In the genomic region with DNA sequence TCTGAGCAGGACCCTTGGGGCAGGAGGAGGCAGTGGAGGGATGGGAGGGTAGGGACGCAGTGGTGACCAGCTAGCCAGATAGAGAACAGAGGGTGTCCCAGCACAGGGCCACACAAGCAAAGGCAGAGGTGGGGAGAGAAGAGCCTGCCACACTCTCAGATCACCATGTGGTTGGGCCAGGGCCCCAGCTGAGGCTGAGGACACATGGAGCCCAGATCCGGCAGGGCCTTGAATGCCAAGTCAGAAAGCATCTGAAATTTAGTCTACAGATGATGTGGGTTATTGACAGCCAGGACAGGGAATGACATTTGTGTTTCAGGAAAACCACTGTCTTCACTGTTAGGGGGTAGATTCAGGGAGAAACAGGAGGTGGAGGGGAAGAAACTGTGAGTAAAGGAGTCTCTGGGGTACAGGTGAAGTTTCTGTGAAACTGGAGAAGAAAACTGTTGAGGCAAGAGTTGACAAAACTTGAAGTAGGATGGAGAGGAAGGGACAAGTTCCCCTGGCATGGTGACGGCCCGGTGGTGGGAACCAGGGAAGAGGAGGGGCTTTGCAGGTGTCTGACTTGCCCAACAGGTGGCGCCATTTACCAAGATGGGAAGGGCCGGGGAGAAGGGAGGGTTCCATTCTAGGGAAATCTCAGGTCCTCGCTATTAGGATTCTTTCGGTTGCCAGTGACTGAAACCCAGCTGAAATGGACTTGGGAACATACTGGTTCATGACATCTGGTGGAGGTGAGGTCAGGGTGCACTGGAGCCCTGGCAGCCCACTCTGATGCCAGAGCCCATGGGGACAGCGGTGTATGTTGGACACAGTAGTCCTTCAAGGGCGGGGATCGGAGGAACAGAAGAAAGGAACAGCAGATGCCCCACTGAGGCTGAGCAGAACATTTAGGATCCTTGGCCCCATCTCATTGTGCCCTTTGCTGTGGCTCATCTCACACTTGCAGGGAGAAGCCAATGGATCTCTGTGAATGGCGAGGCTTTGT, we compare ENCODE assay signal across 8 cellular contexts.
A peak's percentile ranks its signal among the peaks of the same experiment; 100 is the strongest.
DNase-seq lines count a peak whose midpoint lies in the region; ATAC-seq, FAIRE-seq and TF ChIP-seq lines count a peak whose summit lies in the region.

No MANE protein-coding gene starts in this region.

- no peaks in the 10 kb centered on the region for H3K36me3 ChIP-seq in MG63
- no peaks in the 10 kb centered on the region for H3K36me3 ChIP-seq in WERI-Rb-1

- no peaks in the 10 kb centered on the region for H3K9me3 Mint-ChIP-seq in nephron progenitor cell

- H3K27ac ChIP-seq in WERI-Rb-1: no peak overlapping the region

- H3K4me1 Mint-ChIP-seq in nephron progenitor cell: peaks cover 39% of the 10 kb centered on the region

- H3K27me3 ChIP-seq in MG63: no peaks in the 10 kb centered on the region
- H3K27me3 ChIP-seq in WERI-Rb-1 (ENCODE audit: insufficient read depth, low read depth, severe bottlenecking): peaks cover 90% of the 10 kb centered on the region

- peak; percentile 70 for TF ChIP-seq CTCF in WERI-Rb-1 (IDR thresholded peaks at IDR 0.05; ENCODE audit: low read depth, low read length)
- peak; percentile 90 for TF ChIP-seq CTCF in epithelial cell of proximal tubule (conservative IDR thresholded peaks at IDR 0.05; ENCODE audit: low read depth, low read length)
- peak; percentile 80 for TF ChIP-seq CTCF in nephron progenitor cell (IDR thresholded peaks at IDR 0.05)

- peaks cover 33% of the 10 kb centered on the region for H3K27me3 Mint-ChIP-seq in nephron progenitor cell (ENCODE audit: low read depth, poor library complexity)

- FAIRE-seq in urothelium cell line (lab: Jason Lieb, UNC): no peak

- peak; percentile 48 for ATAC-seq in GM19397 (IDR thresholded peaks at IDR 0.05; ENCODE audit: unreplicated experiment)
- no peak for ATAC-seq in HG03139 (IDR thresholded peaks at IDR 0.05; ENCODE audit: unreplicated experiment)

- H3K4me3 ChIP-seq in MG63: no peak overlapping the region
- H3K4me3 ChIP-seq in WERI-Rb-1 (ENCODE audit: low read depth, low read length): no peak overlapping the region
- no peak overlapping the region for H3K4me3 ChIP-seq in epithelial cell of proximal tubule (ENCODE audit: low read depth, low read length)

- DNase-seq in COR-L47 (lab: John Stamatoyannopoulos, UW) (peak; percentile 52), MG63 (peak; percentile 62), WERI-Rb-1 (peak; percentile 57), epithelial cell of proximal tubule (ENCODE audit: low read depth) (no peak), nephron progenitor cell (peak; percentile 87), urothelium cell line (ENCODE audit: low spot score) (peak; percentile 80)

- H3K4me3 Mint-ChIP-seq in nephron progenitor cell: no peak overlapping the region

- H3K9me3 ChIP-seq in MG63 (no peaks in the 10 kb centered on the region), WERI-Rb-1 (ENCODE audit: severe bottlenecking) (no peaks in the 10 kb centered on the region)

- H3K27ac Mint-ChIP-seq in nephron progenitor cell: no peak overlapping the region

- no peaks in the 10 kb centered on the region for H3K36me3 Mint-ChIP-seq in nephron progenitor cell (ENCODE audit: low read depth)
